ENCODE assay signal across 29 cellular contexts in the genomic region with DNA sequence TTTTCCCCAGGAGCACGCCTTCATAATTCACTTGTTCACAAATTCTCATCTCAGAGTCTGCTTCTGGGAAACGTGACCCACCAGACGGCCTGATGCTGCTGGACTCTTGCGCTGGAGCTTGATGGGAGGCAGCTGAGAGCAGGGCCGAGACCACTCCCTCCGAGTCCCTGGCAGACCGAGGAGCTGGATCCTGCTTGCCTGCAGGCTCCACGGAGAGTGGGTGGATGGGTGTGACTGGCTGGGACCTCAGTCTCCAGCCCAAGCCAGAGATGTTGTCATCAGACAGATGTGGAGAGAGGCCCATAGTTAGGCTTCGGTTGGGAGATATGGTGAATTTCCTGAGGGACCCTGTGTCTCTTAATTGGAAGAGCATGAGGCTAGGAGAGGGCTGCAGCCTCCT.
DNase-seq lines count a peak whose midpoint lies in the region; ATAC-seq, FAIRE-seq and TF ChIP-seq lines count a peak whose summit lies in the region.
"Had no signal": no experiment of that assay in that cellular context is flagged by ENCODE, and none has a peak within 500 bp of the region (broad histone marks: within the 10 kb centered on the region; RNA-seq: fewer than 3 reads in every experiment).

No MANE protein-coding gene starts in this region.

- H3K36me3 ChIP-seq in endodermal cell (ENCODE audit: control insufficient read depth, insufficient read depth, low read length) (no peaks in the 10 kb centered on the region), left ventricle myocardium inferior (no peaks in the 10 kb centered on the region), pancreas (no peaks in the 10 kb centered on the region)
- H3K36me3 ChIP-seq: right lobe of liver, tibial artery had no signal

- H3K36me3 Mint-ChIP-seq in endodermal cell (ENCODE audit: low read depth) = no peaks in the 10 kb centered on the region
- H3K36me3 Mint-ChIP-seq: activated naive CD4-positive, alpha-beta T cell treated with anti-CD3 and anti-CD28 coated beads, Interleukin-2, amount 50 U/mL, for 72 hours; CD8-positive, alpha-beta T cell had no signal

- H3K9me3 ChIP-seq in endodermal cell (ENCODE audit: control insufficient read depth, low read length) = no peaks in the 10 kb centered on the region
- H3K9me3 ChIP-seq in left ventricle myocardium inferior (replicated peaks) = no peaks in the 10 kb centered on the region
- H3K9me3 ChIP-seq in pancreas = no peaks in the 10 kb centered on the region
- H3K9me3 ChIP-seq: right lobe of liver, tibial artery had no signal

- H3K4me3 ChIP-seq in endodermal cell (ENCODE audit: low read length) (no peak overlapping the region), left ventricle myocardium inferior (no peak overlapping the region), pancreas (no peak overlapping the region)
- H3K4me3 ChIP-seq: lung, right lobe of liver, tibial artery had no signal

- H3K27ac Mint-ChIP-seq in endodermal cell = no peak overlapping the region
- H3K27ac Mint-ChIP-seq: CD8-positive, alpha-beta T cell; T-helper 2 cell treated with Interferon-gamma antibody and Interleukin-4, amounts not matched to agents 5 μg/mL and 100 μg/mL, for 36 hours had no signal

- no peak for TF ChIP-seq POLR2A in GM18505 (IDR thresholded peaks at IDR 0.05; ENCODE audit: borderline replicate concordance, extremely low read depth, insufficient read depth, insufficient read length)

- H3K9me3 Mint-ChIP-seq in endodermal cell = no peaks in the 10 kb centered on the region
- H3K9me3 Mint-ChIP-seq: activated naive CD4-positive, alpha-beta T cell treated with anti-CD3 and anti-CD28 coated beads, Interleukin-2, amount 50 U/mL, for 72 hours; CD8-positive, alpha-beta T cell; T-helper 2 cell treated with Interferon-gamma antibody and Interleukin-4, amounts not matched to agents 5 μg/mL and 100 μg/mL, for 36 hours had no signal

- H3K27me3 Mint-ChIP-seq in endodermal cell (ENCODE audit: insufficient read depth) = peaks cover 1% of the 10 kb centered on the region

- DNase-seq in AG20443 (ENCODE audit: low spot score) (peak; percentile 33), endodermal cell (no peak), left ventricle myocardium inferior (peak; percentile 83), pancreas (no peak), SHP77 treated with DMSO at 0.1 percent for 48 hours (lab: John Stamatoyannopoulos, UW) (no peak)
- DNase-seq: activated CD4-positive, alpha-beta T cell treated with anti-CD3 and anti-CD28 coated beads for 48 hours; activated CD8-positive, alpha-beta memory T cell treated with anti-CD3 and anti-CD28 coated beads for 24 hours; activated T-cell treated with anti-CD3 and anti-CD28 coated beads for 4 hours; AML-193; anterior cingulate cortex; CD8-positive, alpha-beta T cell; MM.1S; NCI-H1105 treated with DMSO at 0.1 percent for 48 hours; NCI-H1930; NCI-H524 treated with DMSO at 0.1 percent for 48 hours; PC-3; right lobe of liver; SHP77; stimulated activated CD4-positive, alpha-beta T cell treated with anti-CD3 and anti-CD28 coated beads, Interleukin-4, amount 100 ng/mL, for 1 hour had no signal

- peaks cover 1% of the 10 kb centered on the region for H3K4me1 Mint-ChIP-seq in endodermal cell

- H3K27me3 ChIP-seq in endodermal cell (ENCODE audit: control insufficient read depth, insufficient read depth, low read length, poor library complexity, severe bottlenecking) (no peaks in the 10 kb centered on the region), left ventricle myocardium inferior (ENCODE audit: low read depth) (peaks cover 6% of the 10 kb centered on the region), pancreas (no peaks in the 10 kb centered on the region)
- H3K27me3 ChIP-seq: right lobe of liver had no signal

- H3K9ac ChIP-seq in endodermal cell (ENCODE audit: extremely low read depth, low read length, poor library complexity, severe bottlenecking) = no peak overlapping the region
- H3K9ac ChIP-seq: KMS-11 had no signal

- no peak overlapping the region for H3K4me3 Mint-ChIP-seq in endodermal cell
- H3K4me3 Mint-ChIP-seq: CD8-positive, alpha-beta T cell; T-helper 2 cell treated with Interferon-gamma antibody and Interleukin-4, amounts not matched to agents 5 μg/mL and 100 μg/mL, for 36 hours had no signal

- H3K27ac ChIP-seq in endodermal cell (ENCODE audit: low read depth, low read length) (peak overlapping the region; percentile 82), left ventricle myocardium inferior (replicated peaks) (peak overlapping the region; percentile 76), pancreas (no peak overlapping the region)
- H3K27ac ChIP-seq: KMS-11, right lobe of liver, tibial artery had no signal

- no peak for FAIRE-seq in pancreas (lab: Jason Lieb, UNC)
- FAIRE-seq: A204.1, colon had no signal

- intact Hi-C loops in left ventricle myocardium inferior (cut with micrococcal nuclease) (no loop called here), pancreas (cut with DNase I) (no loop called here)

- ATAC-seq in pancreas (peak in 3 of 4 donors; percentile 34 to 41 (median 37)), HG03520 (IDR thresholded peaks at IDR 0.05; ENCODE audit: unreplicated experiment) (no peak), GM18505 (IDR thresholded peaks at IDR 0.05; ENCODE audit: unreplicated experiment) (no peak), HG03108 (IDR thresholded peaks at IDR 0.05; ENCODE audit: unreplicated experiment) (no peak)
- ATAC-seq: activated naive CD4-positive, alpha-beta T cell treated with anti-CD3 and anti-CD28 coated beads, Interleukin-2, amount 50 U/mL, for 72 hours; CD8-positive, alpha-beta T cell; PC-3; right lobe of liver had no signal

- 92 to 93% methylated on average over 2 to 9 of the region's 9 CpGs for WGBS in endodermal cell (ENCODE audit: insufficient coverage in 1 of 2, insufficient read length in 1 of 2), 2 experiments
- WGBS in pancreas, 2 donors = 67 to 79% methylated on average over 9 of the region's 9 CpGs

- H3K4me1 ChIP-seq in endodermal cell (ENCODE audit: control insufficient read depth, insufficient read depth, low read length) (no peaks in the 10 kb centered on the region), left ventricle myocardium inferior (peaks cover 10% of the 10 kb centered on the region), pancreas (no peaks in the 10 kb centered on the region)
- H3K4me1 ChIP-seq: right lobe of liver, tibial artery had no signal

- TF ChIP-seq CTCF in endodermal cell (conservative IDR thresholded peaks at IDR 0.05) (no peak), left ventricle myocardium inferior (IDR thresholded peaks at IDR 0.05; ENCODE audit: borderline replicate concordance) (no peak), pancreas (IDR thresholded peaks at IDR 0.05) (no peak)

Comparison
In these comparisons a context has a peak if more than half of its experiments do, and no peak if none do; other contexts are left out.
1. DNase-seq: peak in AG20443 (single experiment) and left ventricle myocardium inferior (single experiment); none in endodermal cell (single experiment), pancreas (0 of 6) and SHP77 treated with DMSO at 0.1 percent for 48 hours (single experiment).
2. H3K27ac ChIP-seq: peak in endodermal cell (single experiment) and left ventricle myocardium inferior (single experiment); none in pancreas (0 of 4).
3. ATAC-seq: peak in pancreas (3 of 4); none in HG03520 (single experiment), GM18505 (single experiment) and HG03108 (single experiment).